Comparison of ENCODE assay signal across 8 cellular contexts in the genomic region with DNA sequence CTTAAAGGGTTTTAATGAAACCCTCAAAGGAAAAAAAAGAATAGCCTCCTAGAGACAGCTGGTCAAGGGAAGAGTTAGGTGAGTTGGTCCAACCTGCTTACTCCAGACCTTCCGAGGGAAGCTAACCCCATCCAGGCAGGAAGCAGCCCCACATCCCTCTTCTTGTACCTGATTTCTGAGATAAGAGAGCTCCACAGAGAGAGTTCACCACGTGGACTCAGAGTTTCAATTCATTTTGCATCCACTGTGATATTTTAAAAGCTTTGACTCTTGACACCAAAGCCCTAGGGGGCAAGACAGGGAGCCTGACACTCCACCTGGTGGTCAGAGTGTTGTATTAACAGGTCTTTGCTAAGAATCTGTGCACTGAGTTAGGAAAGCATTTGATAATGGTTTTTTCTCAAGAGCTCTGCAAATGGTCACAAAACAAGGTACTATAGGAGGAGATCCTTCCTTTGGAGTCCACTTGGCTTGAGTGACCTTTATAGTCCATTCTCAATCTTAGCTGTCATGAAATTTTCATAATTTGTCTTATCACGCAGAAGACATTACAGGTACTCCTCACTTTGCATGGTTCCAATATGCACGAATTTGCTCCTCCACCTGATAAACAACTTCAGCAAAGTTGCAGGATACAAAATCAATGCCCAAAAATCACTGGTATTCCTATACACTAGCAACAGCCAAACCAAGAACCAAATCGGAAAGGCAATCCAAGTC. TPM values are rescaled to one million over a fixed set of nuclear protein-coding genes. Genes with fewer than 3 reads are reported as not detected.
DNase-seq lines count a peak whose midpoint lies in the region; ATAC-seq and TF ChIP-seq lines count a peak whose summit lies in the region.

No MANE protein-coding gene starts in this region.

- TF ChIP-seq CTCF in fibroblast of villous mesenchyme (IDR thresholded peaks at IDR 0.05; ENCODE audit: insufficient read depth, low read depth, low read length) = peak; percentile 83

- H3K9me3 Mint-ChIP-seq in activated T-cell treated with anti-CD3 and anti-CD28 coated beads, Interleukin-2, amount 50 U/mL, for 24 hours = peaks cover 13% of the 10 kb centered on the region

- peak overlapping the region; percentile 26 for H3K4me3 Mint-ChIP-seq in activated T-cell treated with anti-CD3 and anti-CD28 coated beads, Interleukin-2, amount 50 U/mL, for 24 hours

- no peaks in the 10 kb centered on the region for H3K27me3 Mint-ChIP-seq in activated T-cell treated with anti-CD3 and anti-CD28 coated beads, Interleukin-2, amount 50 U/mL, for 24 hours

- no peak overlapping the region for H3K4me3 ChIP-seq in fibroblast of villous mesenchyme (ENCODE audit: low read depth, low read length)

- H3K4me1 Mint-ChIP-seq in activated T-cell treated with anti-CD3 and anti-CD28 coated beads, Interleukin-2, amount 50 U/mL, for 24 hours (ENCODE audit: low read depth) = peaks cover 69% of the 10 kb centered on the region

- peaks cover 7% of the 10 kb centered on the region for H3K36me3 Mint-ChIP-seq in activated T-cell treated with anti-CD3 and anti-CD28 coated beads, Interleukin-2, amount 50 U/mL, for 24 hours (ENCODE audit: low read depth)

- DNase-seq in DMS114 treated with DMSO at 0.1 percent for 48 hours (lab: John Stamatoyannopoulos, UW; ENCODE audit: unreplicated experiment) = peak; percentile 35
- DNase-seq in HK-2 (ENCODE audit: unreplicated experiment) = peak; percentile 4
- peak; percentile 80 for DNase-seq in OCI-M1 (lab: John Stamatoyannopoulos, UW)
- peak; percentile 68 for DNase-seq in activated T-cell treated with anti-CD3 and anti-CD28 coated beads, Interleukin-2, amount 50 U/mL, for 24 hours
- peak; percentile 55 for DNase-seq in fibroblast of villous mesenchyme (ENCODE audit: low read depth)
- DNase-seq in putamen (ENCODE audit: low spot score) = peak; percentile 28
- DNase-seq in ecto neural progenitor cell (ENCODE audit: low spot score) = no peak

- peak; percentile 83 for ATAC-seq in GM21360 (IDR thresholded peaks at IDR 0.05; ENCODE audit: unreplicated experiment)

- peak overlapping the region; percentile 90 for H3K27ac Mint-ChIP-seq in activated T-cell treated with anti-CD3 and anti-CD28 coated beads, Interleukin-2, amount 50 U/mL, for 24 hours

RNA-seq across cellular contexts. Expression of a gene that starts 56.1 kb away (rescaled TPM):
- total RNA-seq in fibroblast of villous mesenchyme = 5.2 and 15.8 TPM in 2 replicates
